ENCODE assay signal across 15 cellular contexts in genomic region chr2:161116463-161116960, GRCh38. TPM values are rescaled to one million over a fixed set of nuclear protein-coding genes. Genes with fewer than 3 reads are reported as not detected.
DNase-seq lines count a peak whose midpoint lies in the region; ATAC-seq and TF ChIP-seq lines count a peak whose summit lies in the region.
"Had no signal": no experiment of that assay in that cellular context is flagged by ENCODE, and none has a peak within 500 bp of the region (broad histone marks: within the 10 kb centered on the region; RNA-seq: fewer than 3 reads in every experiment).

No MANE protein-coding gene starts in this region.

- H3K9ac ChIP-seq in HCT116 (ENCODE audit: low read length) (no peak overlapping the region), OCI-LY3 (ENCODE audit: low read length) (peak overlapping the region; percentile 28; the same call in 1 of the 2 replicates)

- H3K36me3 ChIP-seq in HCT116 (ENCODE audit: control insufficient read depth in 1 of 2, insufficient read depth in 2 of 2, low read length in 2 of 2) (no peaks in the 10 kb centered on the region), OCI-LY3 (replicated peaks; ENCODE audit: low read depth, low read length) (no peaks in the 10 kb centered on the region)

- intact Hi-C loops in HCT116 (cut with micrococcal nuclease), result no loop called here

- H3K27me3 Mint-ChIP-seq in memory B cell, result no peaks in the 10 kb centered on the region

- no peaks in the 10 kb centered on the region for H3K9me3 Mint-ChIP-seq in memory B cell
- H3K9me3 Mint-ChIP-seq: T-cell had no signal

- H3K4me2 ChIP-seq in HCT116 (ENCODE audit: low read length), result no peak overlapping the region
- peak overlapping the region; percentile 57 for H3K4me2 ChIP-seq in OCI-LY3 (ENCODE audit: low read length)
- H3K4me2 ChIP-seq: A549 had no signal

- H3K79me2 ChIP-seq in HCT116 (ENCODE audit: insufficient read depth, low read length), result no peaks in the 10 kb centered on the region
- no peaks in the 10 kb centered on the region for H3K79me2 ChIP-seq in OCI-LY3 (ENCODE audit: low read length)

- BruUV-seq in HCT116 (replicated peaks; lab: Mats Ljungman, UMichigan), result no TSS peak

- no peak for TF ChIP-seq POLR2A in HCT116 (IDR thresholded peaks at IDR 0.05; ENCODE audit: borderline replicate concordance, extremely low read depth, insufficient read depth, insufficient read length)

- no peaks in the 10 kb centered on the region for H3K9me2 ChIP-seq in HCT116 (ENCODE audit: insufficient read depth)

- H3K4me1 ChIP-seq in HCT116 (ENCODE audit: control insufficient read depth in 1 of 2, insufficient read depth in 2 of 2, low read length in 2 of 2), result peaks cover 8 to 10% of the 10 kb centered on the region in 2 experiments
- H3K4me1 ChIP-seq in OCI-LY3 (ENCODE audit: low read length), result peaks cover 62% of the 10 kb centered on the region

- no peak overlapping the region for H3K27ac ChIP-seq in HCT116 (ENCODE audit: low read depth, low read length)
- peak overlapping the region; percentile 6; the same call in 1 of the 2 replicates for H3K27ac ChIP-seq in OCI-LY3 (ENCODE audit: low read length)
- H3K27ac ChIP-seq: A549, PC-9 had no signal

- TF ChIP-seq CTCF in HCT116 (IDR thresholded peaks at IDR 0.05 in 2 of 3, conservative IDR thresholded peaks at IDR 0.05 in 1 of 3; ENCODE audit: borderline replicate concordance in 1 of 3, insufficient read depth in 1 of 3, low read depth in 2 of 3, low read length in 2 of 3), result no peak
- no peak for TF ChIP-seq CTCF in OCI-LY3 (IDR thresholded peaks at IDR 0.05; ENCODE audit: low read depth, low read length)

- POLR2A ChIA-PET in HCT116 (lab: Charles Lee), result no interaction called here

- RAD21 ChIA-PET in HCT116 (lab: Charles Lee; ENCODE audit: low non-redundant PET in 1 of 2, low total read pairs in 2 of 2, uncharacterized antibody in 2 of 2, unreplicated experiment in 2 of 2), result no interaction called here

- ATAC-seq in HCT116 (no peak), memory B cell (ENCODE audit: low read depth) (peak; percentile 89)
- ATAC-seq in stimulated activated naive CD8-positive, alpha-beta T cell treated with anti-CD3 and anti-CD28 coated beads, Interleukin-15, Interleukin-2, amounts not matched to agents 100 U/mL and 50 U/mL, for 24 hours, result no peak
- ATAC-seq: A549, T-cell had no signal

- H3K4me1 Mint-ChIP-seq in memory B cell, result peaks cover 26% of the 10 kb centered on the region
- H3K4me1 Mint-ChIP-seq: T-cell had no signal

- H4K20me1 ChIP-seq in HCT116 (ENCODE audit: insufficient read depth) (no peaks in the 10 kb centered on the region), OCI-LY3 (ENCODE audit: insufficient read depth, low read length) (no peaks in the 10 kb centered on the region)

- no peak for TF ChIP-seq RAD21 in HCT116 (IDR thresholded peaks at IDR 0.05; ENCODE audit: low read depth)

- peak overlapping the region; percentile 7 for H2AFZ ChIP-seq in HCT116 (ENCODE audit: low read depth, low read length, poor library complexity, severe bottlenecking)
- peak overlapping the region; percentile 48; the same call in 1 of the 2 replicates for H2AFZ ChIP-seq in OCI-LY3 (ENCODE audit: low read depth, low read length)
- H2AFZ ChIP-seq: PC-9 had no signal

- no peak overlapping the region for H3K4me3 Mint-ChIP-seq in memory B cell
- H3K4me3 Mint-ChIP-seq: T-cell had no signal

- peaks cover 2% of the 10 kb centered on the region for H3K36me3 Mint-ChIP-seq in memory B cell
- H3K36me3 Mint-ChIP-seq: T-cell had no signal

- CTCF ChIA-PET in HCT116 (lab: Charles Lee), result no interaction called here

- H3K9me3 ChIP-seq in HCT116 (ENCODE audit: control insufficient read depth in 1 of 2, insufficient read depth in 1 of 2, low read depth in 1 of 2, low read length in 2 of 2) (no peaks in the 10 kb centered on the region), OCI-LY3 (ENCODE audit: insufficient read depth, low read length) (no peaks in the 10 kb centered on the region)
- H3K9me3 ChIP-seq: A549 had no signal

- no peak overlapping the region for H3K4me3 ChIP-seq in HCT116 (replicated peaks in 1 of 2; ENCODE audit: low read depth in 1 of 2, low read length in 2 of 2)
- 0 out of 2 replicates have a peak overlapping the region, but pooled peaks have one; percentile 13 for H3K4me3 ChIP-seq in OCI-LY3 (ENCODE audit: low read length)
- H3K4me3 ChIP-seq: A549, PC-9 had no signal

- no peaks in the 10 kb centered on the region for H3K27me3 ChIP-seq in HCT116 (ENCODE audit: insufficient read depth, low read length)
- H3K27me3 ChIP-seq in OCI-LY3 (ENCODE audit: low read depth, low read length), result no peaks in the 10 kb centered on the region

- DNase-seq in CD1c-positive myeloid dendritic cell (ENCODE audit: extremely low spot score), result peak; percentile 27
- DNase-seq in HCT116 (ENCODE audit: low read depth, low spot score), result no peak
- DNase-seq in memory B cell (ENCODE audit: low spot score in 2 of 2), result no peak
- DNase-seq in NCI-H1694 (lab: John Stamatoyannopoulos, UW), result no peak
- DNase-seq in foreskin melanocyte, result no peak
- DNase-seq in stimulated activated naive CD8-positive, alpha-beta T cell treated with anti-CD3 and anti-CD28 coated beads, Interleukin-15, Interleukin-2, amounts not matched to agents 100 U/mL and 50 U/mL, for 24 hours, result no peak
- DNase-seq: C1 segment of cervical spinal cord, DMS 273 treated with DMSO at 0.1 percent for 48 hours, NCI-H1105 treated with DMSO at 0.1 percent for 48 hours, NCI-H187, NCI-H69, PC-9, T-cell had no signal

- peak overlapping the region; percentile 65 for H3K27ac Mint-ChIP-seq in memory B cell
- H3K27ac Mint-ChIP-seq: T-cell had no signal

TF ChIP-seq in HCT116, 20 proteins besides CTCF, POLR2A, EP300 and RAD21:
- no peak for TF ChIP-seq YY1 (IDR thresholded peaks at IDR 0.05; ENCODE audit: extremely low read depth, insufficient replicate concordance, low read depth, low read length)
- TF ChIP-seq, protein P1, sequence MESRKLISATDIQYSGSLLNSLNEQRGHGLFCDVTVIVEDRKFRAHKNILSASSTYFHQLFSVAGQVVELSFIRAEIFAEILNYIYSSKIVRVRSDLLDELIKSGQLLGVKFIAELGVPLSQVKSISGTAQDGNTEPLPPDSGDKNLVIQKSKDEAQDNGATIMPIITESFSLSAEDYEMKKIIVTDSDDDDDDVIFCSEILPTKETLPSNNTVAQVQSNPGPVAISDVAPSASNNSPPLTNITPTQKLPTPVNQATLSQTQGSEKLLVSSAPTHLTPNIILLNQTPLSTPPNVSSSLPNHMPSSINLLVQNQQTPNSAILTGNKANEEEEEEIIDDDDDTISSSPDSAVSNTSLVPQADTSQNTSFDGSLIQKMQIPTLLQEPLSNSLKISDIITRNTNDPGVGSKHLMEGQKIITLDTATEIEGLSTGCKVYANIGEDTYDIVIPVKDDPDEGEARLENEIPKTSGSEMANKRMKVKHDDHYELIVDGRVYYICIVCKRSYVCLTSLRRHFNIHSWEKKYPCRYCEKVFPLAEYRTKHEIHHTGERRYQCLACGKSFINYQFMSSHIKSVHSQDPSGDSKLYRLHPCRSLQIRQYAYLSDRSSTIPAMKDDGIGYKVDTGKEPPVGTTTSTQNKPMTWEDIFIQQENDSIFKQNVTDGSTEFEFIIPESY (IDR thresholded peaks at IDR 0.05; ENCODE audit: extremely low read depth, insufficient replicate concordance, low read length), result no peak

RNA-seq across cellular contexts. Expression of gene TANK, which starts 43.7 kb away (rescaled TPM):
- 52.5 TPM for total RNA-seq in HCT116 (2021; ENCODE audit: unreplicated experiment)
- 20.7 and 34.5 TPM in 2 replicates for polyA plus RNA-seq in HCT116 (2012)
